In genomic region chr6:81613606-81614005, GRCh38 we compare ENCODE assay signal across 13 cellular contexts.
DNase-seq lines count a peak whose midpoint lies in the region; ATAC-seq and TF ChIP-seq lines count a peak whose summit lies in the region.
"Had no signal": no experiment of that assay in that cellular context is flagged by ENCODE, and none has a peak within 500 bp of the region (broad histone marks: within the 10 kb centered on the region; RNA-seq: fewer than 3 reads in every experiment).

No MANE protein-coding gene starts in this region.

- H3K23ac ChIP-seq in H9 (ENCODE audit: insufficient read length, low read depth, low read length), result no peak overlapping the region

- CTCF ChIA-PET in SK-N-SH (lab: Yijun Ruan, JAX), result interaction anchor here (1.2 to 1.3 kb wide), 2 partner anchors 9 to 23 kb away, joined by 3 read pairs; no protein-coding TSS in a partner anchor

- H2BK15ac ChIP-seq in H9 (ENCODE audit: low read depth, low read length), result no peak overlapping the region

- no peak overlapping the region for H2BK5ac ChIP-seq in H9 (ENCODE audit: insufficient read length, low read length)

- no peak overlapping the region for H2BK20ac ChIP-seq in H9 (ENCODE audit: low read depth, low read length, poor library complexity, severe bottlenecking)

- no peaks in the 10 kb centered on the region for H3K36me3 Mint-ChIP-seq in H9 (ENCODE audit: insufficient read depth in 1 of 3, low read depth in 3 of 3)
- H3K36me3 Mint-ChIP-seq: activated naive CD8-positive, alpha-beta T cell had no signal

- H3K4me1 Mint-ChIP-seq in H9, result peaks cover 9 to 10% of the 10 kb centered on the region in 2 experiments

- no peak overlapping the region for H3K4me3 Mint-ChIP-seq in H9
- H3K4me3 Mint-ChIP-seq: activated CD4-positive, alpha-beta T cell treated with anti-CD3 and anti-CD28 coated beads for 36 hours; activated naive CD8-positive, alpha-beta T cell; CD4-positive, alpha-beta T cell had no signal

- no peak for TF ChIP-seq CTCF in H9 (conservative IDR thresholded peaks at IDR 0.05)
- no peak for TF ChIP-seq CTCF in SK-N-SH (IDR thresholded peaks at IDR 0.05)

- H4K91ac ChIP-seq in H9 (ENCODE audit: insufficient read length, low read depth, low read length), result no peak overlapping the region

- ATAC-seq in GM19324 (IDR thresholded peaks at IDR 0.05; ENCODE audit: low FRiP score, unreplicated experiment), result no peak
- no peak for ATAC-seq in HG03520 (IDR thresholded peaks at IDR 0.05; ENCODE audit: unreplicated experiment)
- ATAC-seq: activated CD4-positive, alpha-beta T cell treated with anti-CD3 and anti-CD28 coated beads for 36 hours had no signal

- H3K9me3 Mint-ChIP-seq in H9, result no peaks in the 10 kb centered on the region; a peak in 1 of 5 replicates
- H3K9me3 Mint-ChIP-seq: CD4-positive, alpha-beta T cell had no signal

- H2BK120ac ChIP-seq in H9 (ENCODE audit: low read depth, low read length, poor library complexity, severe bottlenecking), result no peak overlapping the region

- DNase-seq in H9 (no peak), SK-N-SH (no peak), fibroblast of peridontal ligament (ENCODE audit: extremely low read depth) (peak; percentile 71), NCI-H1694 (lab: John Stamatoyannopoulos, UW) (no peak), ureter (ENCODE audit: low spot score) (no peak)
- DNase-seq: activated CD4-positive, alpha-beta T cell treated with anti-CD3 and anti-CD28 coated beads for 36 hours; CD4-positive, alpha-beta T cell; gastrocnemius medialis; NK-92 treated with Interleukin-12 subunit alpha and Interleukin-12 subunit beta, amount 100 ng/mL, for 24 hours had no signal

- no peak overlapping the region for H2AFZ ChIP-seq in ACC112 (ENCODE audit: low read length, unreplicated experiment)
- no peak overlapping the region for H2AFZ ChIP-seq in H9 (ENCODE audit: low read length)
- H2AFZ ChIP-seq in SK-N-SH (ENCODE audit: low read depth), result peak overlapping the region; percentile 43

- H4K8ac ChIP-seq in H9 (replicated peaks; ENCODE audit: insufficient read length, low read depth, low read length), result no peak overlapping the region

- no peak overlapping the region for H2AK5ac ChIP-seq in H9 (ENCODE audit: insufficient read length, low read length)

- H3K4me3 ChIP-seq in ACC112 (ENCODE audit: low read depth, low read length) (peak overlapping the region; percentile 58), SK-N-SH (ENCODE audit: low read depth in 2 of 2, low read length in 1 of 2) (no peak overlapping the region)
- H3K4me3 ChIP-seq: gastrocnemius medialis had no signal

- H3K9me3 ChIP-seq in H9 (ENCODE audit: control insufficient read depth, low read depth, low read length) (no peaks in the 10 kb centered on the region), SK-N-SH (no peaks in the 10 kb centered on the region)
- H3K9me3 ChIP-seq: gastrocnemius medialis had no signal

- TF ChIP-seq EP300 in SK-N-SH (IDR thresholded peaks at IDR 0.05; ENCODE audit: borderline replicate concordance in 1 of 2, low read depth in 1 of 2, low read length in 1 of 2), result no peak; a peak in 1 of 4 replicates

- no peak overlapping the region for H3T11ph ChIP-seq in H9 (ENCODE audit: low read length)

- H3K14ac ChIP-seq in H9 (ENCODE audit: insufficient read depth, low read length), result no peak overlapping the region

- H3K9ac ChIP-seq in H9 (ENCODE audit: extremely low read depth, insufficient read length, low read length) (no peak overlapping the region), SK-N-SH (peak overlapping the region; percentile 54; the same call in 1 of the 2 replicates)

- H3K27me3 ChIP-seq in ACC112 (ENCODE audit: insufficient read depth, low read length), result no peaks in the 10 kb centered on the region
- no peaks in the 10 kb centered on the region for H3K27me3 ChIP-seq in H9 (ENCODE audit: insufficient read depth, low read length)
- H3K27me3 ChIP-seq in SK-N-SH (ENCODE audit: insufficient read depth), result no peaks in the 10 kb centered on the region
- H3K27me3 ChIP-seq: gastrocnemius medialis had no signal

- H3K23me2 ChIP-seq in H9 (ENCODE audit: insufficient read length, low read depth, low read length, poor library complexity, severe bottlenecking), result no peaks in the 10 kb centered on the region

- H3K27ac ChIP-seq in ACC112 (ENCODE audit: low read depth, low read length) (peak overlapping the region; percentile 59), H9 (ENCODE audit: insufficient read length, low read depth, low read length) (no peak overlapping the region), SK-N-SH (ENCODE audit: low read depth in 2 of 2, low read length in 1 of 2) (peak overlapping the region; percentile 60 to 91; a peak in 3 of 4 replicates)
- H3K27ac ChIP-seq: gastrocnemius medialis had no signal

- no peaks in the 10 kb centered on the region for H3K79me2 ChIP-seq in ACC112 (ENCODE audit: control insufficient read depth, insufficient read depth, low read length, unreplicated experiment)
- no peaks in the 10 kb centered on the region for H3K79me2 ChIP-seq in H9 (ENCODE audit: insufficient read depth, low read length)
- H3K79me2 ChIP-seq in SK-N-SH (ENCODE audit: insufficient read depth), result no peaks in the 10 kb centered on the region

- no peaks in the 10 kb centered on the region for H4K20me1 ChIP-seq in H9 (ENCODE audit: control insufficient read depth, insufficient read depth, insufficient read length)
- no peaks in the 10 kb centered on the region for H4K20me1 ChIP-seq in SK-N-SH (ENCODE audit: insufficient read depth)

- H3K27me3 Mint-ChIP-seq in H9 (ENCODE audit: low read depth), result no peaks in the 10 kb centered on the region
- H3K27me3 Mint-ChIP-seq: activated CD4-positive, alpha-beta T cell treated with anti-CD3 and anti-CD28 coated beads for 36 hours; activated naive CD8-positive, alpha-beta T cell; CD4-positive, alpha-beta T cell had no signal

- H3F3A ChIP-seq in SK-N-SH (replicated peaks; ENCODE audit: insufficient read depth), result peaks cover 22% of the 10 kb centered on the region

- peak overlapping the region in 2 of 3 experiments; percentile 11 to 20; a peak in 2 of 7 replicates for H3K27ac Mint-ChIP-seq in H9
- H3K27ac Mint-ChIP-seq: activated CD4-positive, alpha-beta T cell treated with anti-CD3 and anti-CD28 coated beads for 36 hours; activated naive CD8-positive, alpha-beta T cell; CD4-positive, alpha-beta T cell had no signal

- H3K4ac ChIP-seq in H9 (ENCODE audit: low read depth, low read length), result no peak overlapping the region

- no peak for TF ChIP-seq RAD21 in SK-N-SH (IDR thresholded peaks at IDR 0.05; ENCODE audit: low read length)

- H3K36me3 ChIP-seq in ACC112 (ENCODE audit: insufficient read depth, low read length), result no peaks in the 10 kb centered on the region
- no peaks in the 10 kb centered on the region for H3K36me3 ChIP-seq in SK-N-SH (replicated peaks in 1 of 2; ENCODE audit: control insufficient read depth in 1 of 2, insufficient read depth in 2 of 2, low read length in 1 of 2)
- H3K36me3 ChIP-seq: gastrocnemius medialis had no signal

- WGBS in H9 (ENCODE audit: extremely low coverage, insufficient read length, low lambda C conversion rate), result no CpG with 5 or more reads among the region's 1 CpG
- 88% methylated on average over 1 of the region's 1 CpG for WGBS in SK-N-SH (ENCODE audit: low lambda C conversion rate)

- H3K56ac ChIP-seq in H9 (ENCODE audit: insufficient read length, low read depth, low read length), result no peak overlapping the region

- H3K18ac ChIP-seq in H9 (ENCODE audit: insufficient read length, low read depth, low read length), result no peak overlapping the region

- H3K4me1 ChIP-seq in ACC112 (ENCODE audit: control insufficient read depth, insufficient read depth, low read length, unreplicated experiment) (peaks cover 26% of the 10 kb centered on the region), H9 (ENCODE audit: insufficient read depth, low read length) (no peaks in the 10 kb centered on the region), SK-N-SH (ENCODE audit: control insufficient read depth in 1 of 2, insufficient read depth in 2 of 2, low read depth in 1 of 2, low read length in 1 of 2) (peaks cover 0 to 21% of the 10 kb centered on the region in 2 experiments; a peak in 2 of 4 replicates)
- H3K4me1 ChIP-seq: gastrocnemius medialis had no signal

- POLR2A ChIA-PET in SK-N-SH (lab: Yijun Ruan, JAX), result no interaction called here

- no peak overlapping the region for H2BK12ac ChIP-seq in H9 (ENCODE audit: insufficient read length, low read depth, low read length)

- no peak overlapping the region for H3K4me2 ChIP-seq in H9 (ENCODE audit: insufficient read depth, insufficient read length, low read length)
- H3K4me2 ChIP-seq in SK-N-SH, result peak overlapping the region; percentile 56; the same call in 1 of the 2 replicates

- no peaks in the 10 kb centered on the region for H3K79me1 ChIP-seq in H9 (ENCODE audit: insufficient read depth, low read depth, low read length, poor library complexity, severe bottlenecking)

- no peaks in the 10 kb centered on the region for H3K9me2 ChIP-seq in SK-N-SH

- H4K5ac ChIP-seq in H9 (ENCODE audit: insufficient read length, low read depth, low read length), result no peak overlapping the region

TF ChIP-seq in SK-N-SH, 30 proteins besides CTCF, POLR2A, EP300 and RAD21:
- peak; percentile 53 for TF ChIP-seq TCF12 (IDR thresholded peaks at IDR 0.05)
- no peak for TF ChIP-seq TAF1 (IDR thresholded peaks at IDR 0.05; ENCODE audit: borderline replicate concordance, low read depth, low read length)
- no peak for TF ChIP-seq EZH2phosphoT487 (IDR thresholded peaks at IDR 0.05; ENCODE audit: borderline replicate concordance, low read depth)
- TF ChIP-seq POLR2AphosphoS5 (IDR thresholded peaks at IDR 0.05; ENCODE audit: low read depth, low read length), result no peak
- TF ChIP-seq ELF1 (IDR thresholded peaks at IDR 0.05), result peak; percentile 29; the same call in 1 of the 2 replicates
- 0 out of 2 replicates have a peak, but pooled peaks have one; percentile 16 for TF ChIP-seq GABPA (IDR thresholded peaks at IDR 0.05; ENCODE audit: low read depth)
- peak; percentile 39; the same call in 1 of the 2 replicates for TF ChIP-seq FOSL2 (IDR thresholded peaks at IDR 0.05; ENCODE audit: borderline replicate concordance, low read depth)
